In genomic region chr12:65430571-65431306, GRCh38 we compare ENCODE assay signal across 14 cellular contexts.
DNase-seq lines count a peak whose midpoint lies in the region; ATAC-seq and FAIRE-seq lines count a peak whose summit lies in the region.
"Had no signal": no experiment of that assay in that cellular context is flagged by ENCODE, and none has a peak within 500 bp of the region (broad histone marks: within the 10 kb centered on the region; RNA-seq: fewer than 3 reads in every experiment).

No MANE protein-coding gene starts in this region.

- no peak overlapping the region for H3K14ac ChIP-seq in neuronal stem cell (ENCODE audit: low read length)

- no peak overlapping the region for H4K91ac ChIP-seq in neuronal stem cell (ENCODE audit: low read depth, low read length, poor library complexity)

- no peak overlapping the region for H3K9ac ChIP-seq in neuronal stem cell (ENCODE audit: low read depth, low read length, poor library complexity)

- H2BK15ac ChIP-seq in neuronal stem cell (ENCODE audit: low read length), result no peak overlapping the region

- no peak overlapping the region for H3K4me2 ChIP-seq in neuronal stem cell (ENCODE audit: insufficient read depth, low read length, poor library complexity, severe bottlenecking)

- no peaks in the 10 kb centered on the region for H3K27me3 ChIP-seq in neuronal stem cell (ENCODE audit: control insufficient read depth in 3 of 3, insufficient read depth in 3 of 3, low read depth in 1 of 3, low read length in 3 of 3)
- H3K27me3 ChIP-seq: heart left ventricle had no signal

- ATAC-seq in stimulated activated memory B cell treated with anti-CD40 and anti-IgM and Interleukin-4, amounts not matched to agents 10 μg/mL and 1 μg/mL and 100 μg/mL, for 72 hours, result no peak
- no peak for ATAC-seq in GM18517 (IDR thresholded peaks at IDR 0.05; ENCODE audit: unreplicated experiment)
- ATAC-seq: heart left ventricle, sciatic nerve had no signal

- H3K4me3 ChIP-seq in neuronal stem cell (ENCODE audit: low read length in 2 of 2), result no peak overlapping the region
- H3K4me3 ChIP-seq: heart left ventricle had no signal

- no peak overlapping the region for H3K4ac ChIP-seq in neuronal stem cell (ENCODE audit: low read length)

- H2BK5ac ChIP-seq in neuronal stem cell (ENCODE audit: low read length), result no peak overlapping the region

- peaks cover 0 to 23% of the 10 kb centered on the region in 2 donors for H3K4me1 ChIP-seq in neuronal stem cell (ENCODE audit: control insufficient read depth in 2 of 2, insufficient read depth in 1 of 2, low read depth in 1 of 2, low read length in 2 of 2)

- H3K4me1 Mint-ChIP-seq in stimulated activated memory B cell treated with anti-CD40 and anti-IgM and Interleukin-4, amounts not matched to agents 10 μg/mL and 1 μg/mL and 100 μg/mL, for 72 hours, result no peaks in the 10 kb centered on the region
- H3K4me1 Mint-ChIP-seq: activated B cell treated with CpG ODN at 0.5 μM for 24 hours had no signal

- H3K18ac ChIP-seq in neuronal stem cell (ENCODE audit: low read length), result no peak overlapping the region

- no peaks in the 10 kb centered on the region for H3K79me1 ChIP-seq in neuronal stem cell (ENCODE audit: low read depth, low read length)

- DNase-seq in RPMI7951 (ENCODE audit: low read depth), result peak; percentile 81
- DNase-seq in epithelial cell of prostate (ENCODE audit: low read depth, low spot score), result no peak
- DNase-seq in neuronal stem cell (ENCODE audit: low spot score), result no peak
- no peak for DNase-seq in activated CD4-positive, alpha-beta T cell treated with anti-CD3 and anti-CD28 coated beads, Interleukin-2, amount 50 U/mL, for 1 hour
- DNase-seq in NCI-H2171 treated with DMSO at 0.1 percent for 48 hours (lab: John Stamatoyannopoulos, UW), result no peak
- DNase-seq: activated B cell treated with CpG ODN at 0.5 μM for 24 hours, heart left ventricle, midbrain, NCI-H187 treated with DMSO at 0.1 percent for 48 hours had no signal

- no peaks in the 10 kb centered on the region for H3K27me3 Mint-ChIP-seq in stimulated activated memory B cell treated with anti-CD40 and anti-IgM and Interleukin-4, amounts not matched to agents 10 μg/mL and 1 μg/mL and 100 μg/mL, for 72 hours
- H3K27me3 Mint-ChIP-seq: activated B cell treated with CpG ODN at 0.5 μM for 24 hours, type B pancreatic cell had no signal

- H3K27ac ChIP-seq in epithelial cell of prostate, result peak overlapping the region; percentile 68
- H3K27ac ChIP-seq in neuronal stem cell (replicated peaks; ENCODE audit: low read length), result no peak overlapping the region
- H3K27ac ChIP-seq: heart left ventricle had no signal

- H3K27ac Mint-ChIP-seq in stimulated activated memory B cell treated with anti-CD40 and anti-IgM and Interleukin-4, amounts not matched to agents 10 μg/mL and 1 μg/mL and 100 μg/mL, for 72 hours, result no peak overlapping the region
- H3K27ac Mint-ChIP-seq: activated B cell treated with CpG ODN at 0.5 μM for 24 hours, type B pancreatic cell had no signal

- peak overlapping the region; percentile 27 for H2AFZ ChIP-seq in neuronal stem cell (ENCODE audit: low read length)

- no peak overlapping the region for H2AK5ac ChIP-seq in neuronal stem cell (ENCODE audit: low read depth, low read length)

- H3K23ac ChIP-seq in neuronal stem cell (ENCODE audit: low read depth, low read length, poor library complexity), result no peak overlapping the region

- no peaks in the 10 kb centered on the region for H3K36me3 Mint-ChIP-seq in stimulated activated memory B cell treated with anti-CD40 and anti-IgM and Interleukin-4, amounts not matched to agents 10 μg/mL and 1 μg/mL and 100 μg/mL, for 72 hours

- peak; percentile 100 for FAIRE-seq in G401.6 (lab: Jason Lieb, UNC)

- no CpG with 5 or more reads among the region's 3 CpGs for WGBS in neuronal stem cell (ENCODE audit: extremely low coverage in 2 of 2, insufficient read length in 2 of 2, insufficient replicate concordance in 1 of 2), 2 donors

- H2BK12ac ChIP-seq in neuronal stem cell (ENCODE audit: low read length), result no peak overlapping the region

- H3K36me3 ChIP-seq in neuronal stem cell (replicated peaks in 1 of 2; ENCODE audit: control insufficient read depth in 2 of 2, insufficient read depth in 2 of 2, low read length in 2 of 2), result no peaks in the 10 kb centered on the region
- H3K36me3 ChIP-seq: heart left ventricle had no signal

- H2BK120ac ChIP-seq in neuronal stem cell (ENCODE audit: low read depth, low read length), result no peak overlapping the region

- H3K9me3 ChIP-seq in neuronal stem cell (replicated peaks in 1 of 2; ENCODE audit: control insufficient read depth in 2 of 2, insufficient read depth in 1 of 2, low read depth in 1 of 2, low read length in 2 of 2), result peaks cover 0 to 5% of the 10 kb centered on the region in 2 donors

- H4K8ac ChIP-seq in neuronal stem cell (ENCODE audit: low read depth, low read length), result no peak overlapping the region

- no peak overlapping the region for H3K4me3 Mint-ChIP-seq in stimulated activated memory B cell treated with anti-CD40 and anti-IgM and Interleukin-4, amounts not matched to agents 10 μg/mL and 1 μg/mL and 100 μg/mL, for 72 hours
- H3K4me3 Mint-ChIP-seq: activated B cell treated with CpG ODN at 0.5 μM for 24 hours, type B pancreatic cell had no signal

- H3K9me3 Mint-ChIP-seq in stimulated activated memory B cell treated with anti-CD40 and anti-IgM and Interleukin-4, amounts not matched to agents 10 μg/mL and 1 μg/mL and 100 μg/mL, for 72 hours, result peaks cover 7% of the 10 kb centered on the region
- H3K9me3 Mint-ChIP-seq: type B pancreatic cell had no signal
